In the genomic region with DNA sequence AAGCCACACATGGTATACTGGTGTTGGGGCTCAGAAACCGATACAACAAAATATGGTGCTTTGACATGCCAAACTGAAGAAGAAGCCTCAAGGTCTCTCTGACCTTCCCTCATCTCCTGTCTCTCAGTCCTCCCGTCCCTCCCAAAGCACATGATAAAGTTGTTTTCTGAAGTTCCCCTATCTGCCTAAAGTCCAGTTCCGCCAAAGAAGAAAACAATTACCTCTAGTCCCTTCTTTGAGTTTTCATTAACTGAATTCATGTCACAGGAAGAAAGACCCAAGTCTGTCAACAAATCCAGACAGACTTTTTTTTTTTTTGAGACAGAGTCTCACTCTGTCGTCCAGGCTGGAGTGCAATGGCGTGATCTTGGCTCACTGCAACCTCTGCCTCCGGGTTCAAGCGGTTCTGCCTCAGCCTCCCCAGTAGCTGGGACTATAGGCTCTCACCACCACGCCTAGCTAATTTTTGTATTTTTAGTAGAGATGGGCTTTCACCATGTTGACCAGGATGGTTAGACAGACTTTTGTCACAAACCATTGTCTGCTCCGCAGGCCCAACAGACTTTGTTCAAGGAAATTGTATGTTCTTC, we compare ENCODE assay signal across 31 cellular contexts.
"Had no signal": no experiment of that assay in that cellular context is flagged by ENCODE, and none has a peak within 500 bp of the region (broad histone marks: within the 10 kb centered on the region; RNA-seq: fewer than 3 reads in every experiment).

No MANE protein-coding gene starts in this region.

- H3K4me3 Mint-ChIP-seq: activated CD4-positive, alpha-beta memory T cell treated with anti-CD3 and anti-CD28 coated beads for 36 hours; activated CD4-positive, alpha-beta T cell treated with anti-CD3 and anti-CD28 coated beads for 36 hours; activated naive CD4-positive, alpha-beta T cell treated with anti-CD3 and anti-CD28 coated beads, Interleukin-2, amount 10 ng/mL, durations not matched to agents 7 days and 5 days; activated naive CD8-positive, alpha-beta T cell; activated naive CD8-positive, alpha-beta T cell treated with anti-CD3 and anti-CD28 coated beads, Interleukin-2, amount 50 U/mL, for 24 hours; activated T-cell treated with anti-CD3 and anti-CD28 coated beads, Interleukin-2, amount 50 U/mL, for 4 hours; activated T-helper 1 cell treated with anti-CD3 and anti-CD28 coated beads, Interleukin-12 subunit alpha, Interleukin-12 subunit beta, Interleukin-2, Interleukin-4 antibody, amounts not matched to agents 30 ng/mL and 10 ng/mL and 1 ng/mL, durations not matched to agents 14 hours and 24 hours and 36 hours; brain; T-helper 2 cell treated with Interferon-gamma antibody and Interleukin-4, amounts not matched to agents 5 μg/mL and 100 μg/mL, for 36 hours had no signal

- H3K4me1 Mint-ChIP-seq: activated CD4-positive, alpha-beta T cell treated with anti-CD3 and anti-CD28 coated beads for 36 hours; activated naive CD4-positive, alpha-beta T cell treated with anti-CD3 and anti-CD28 coated beads, Interleukin-2, amount 10 ng/mL, durations not matched to agents 7 days and 5 days; brain had no signal

- H3K4me2 ChIP-seq: KMS-11 had no signal

- H3K4me1 ChIP-seq: SJCRH30 had no signal

- H3K9me3 ChIP-seq: SJCRH30 had no signal

- ATAC-seq: activated CD4-positive, alpha-beta T cell treated with anti-CD3 and anti-CD28 coated beads for 36 hours; activated CD4-positive, CD25-positive, alpha-beta regulatory T cell treated with anti-CD3 and anti-CD28 coated beads, Interleukin-2, amount 50 U/mL, for 24 hours; activated naive CD8-positive, alpha-beta T cell treated with anti-CD3 and anti-CD28 coated beads, Interleukin-2, amount 50 U/mL, for 24 hours; activated T-cell treated with anti-CD3 and anti-CD28 coated beads, Interleukin-2, amount 50 U/mL, for 4 hours; Panc1 had no signal

- DNase-seq: activated CD4-positive, alpha-beta memory T cell treated with anti-CD3 and anti-CD28 coated beads for 36 hours; activated CD4-positive, alpha-beta T cell treated with anti-CD3 and anti-CD28 coated beads for 36 hours; activated CD4-positive, alpha-beta T cell treated with anti-CD3 and anti-CD28 coated beads, Interleukin-2, amount 50 U/mL, for 1 hour; activated CD8-positive, alpha-beta memory T cell treated with anti-CD3 and anti-CD28 coated beads, Interleukin-2, amount 50 U/mL, for 4 hours; activated effector memory CD4-positive, alpha-beta T cell treated with Interleukin-2 at 50 U/mL for 16 hours; activated naive CD4-positive, alpha-beta T cell treated with anti-CD3 and anti-CD28 coated beads, Interleukin-2, amount 10 ng/mL, durations not matched to agents 7 days and 5 days; activated naive CD8-positive, alpha-beta T cell treated with anti-CD3 and anti-CD28 coated beads, Interleukin-2, amount 50 U/mL, for 24 hours; activated T-cell treated with anti-CD3 and anti-CD28 coated beads for 4 hours; activated T-cell treated with anti-CD3 and anti-CD28 coated beads, Interleukin-2, amount 50 U/mL, for 4 hours; anterior cingulate cortex; central memory CD4-positive, alpha-beta T cell; MM.1S; MV-4-11; NCI-H1092; NCI-H1436 treated with DMSO at 0.1 percent for 48 hours; NCI-H1694 treated with DMSO at 0.1 percent for 48 hours; NCI-H2029; NCI-H345; NCI-H524 treated with DMSO at 0.1 percent for 48 hours; SHP77; SJCRH30 had no signal

- H3K36me3 ChIP-seq: SJCRH30 had no signal

- H3K27ac Mint-ChIP-seq: activated CD4-positive, alpha-beta memory T cell treated with anti-CD3 and anti-CD28 coated beads for 36 hours; activated CD4-positive, alpha-beta T cell treated with anti-CD3 and anti-CD28 coated beads for 36 hours; activated naive CD4-positive, alpha-beta T cell treated with anti-CD3 and anti-CD28 coated beads, Interleukin-2, amount 10 ng/mL, durations not matched to agents 7 days and 5 days; activated naive CD8-positive, alpha-beta T cell; activated naive CD8-positive, alpha-beta T cell treated with anti-CD3 and anti-CD28 coated beads, Interleukin-2, amount 50 U/mL, for 24 hours; activated T-helper 1 cell treated with anti-CD3 and anti-CD28 coated beads, Interleukin-12 subunit alpha, Interleukin-12 subunit beta, Interleukin-2, Interleukin-4 antibody, amounts not matched to agents 30 ng/mL and 10 ng/mL and 1 ng/mL, durations not matched to agents 14 hours and 24 hours and 36 hours; brain; T-helper 2 cell treated with Interferon-gamma antibody and Interleukin-4, amounts not matched to agents 5 μg/mL and 100 μg/mL, for 36 hours had no signal

- H3K4me3 ChIP-seq: SJCRH30, SK-N-MC had no signal

- FAIRE-seq: bronchial epithelial cell, TTC549 had no signal

- H3K27ac ChIP-seq: KMS-11, SJCRH30, SK-N-MC had no signal

- H3K9ac ChIP-seq: KMS-11 had no signal

- H3K9me3 Mint-ChIP-seq: activated naive CD4-positive, alpha-beta T cell treated with anti-CD3 and anti-CD28 coated beads, Interleukin-2, amount 10 ng/mL, durations not matched to agents 7 days and 5 days; activated T-helper 1 cell treated with anti-CD3 and anti-CD28 coated beads, Interleukin-12 subunit alpha, Interleukin-12 subunit beta, Interleukin-2, Interleukin-4 antibody, amounts not matched to agents 30 ng/mL and 10 ng/mL and 1 ng/mL, durations not matched to agents 14 hours and 24 hours and 36 hours had no signal

- H3K27me3 Mint-ChIP-seq: activated CD4-positive, alpha-beta memory T cell treated with anti-CD3 and anti-CD28 coated beads for 36 hours; activated CD4-positive, alpha-beta T cell treated with anti-CD3 and anti-CD28 coated beads for 36 hours; activated naive CD8-positive, alpha-beta T cell; activated naive CD8-positive, alpha-beta T cell treated with anti-CD3 and anti-CD28 coated beads, Interleukin-2, amount 50 U/mL, for 24 hours; brain had no signal

- H3K27me3 ChIP-seq: SJCRH30 had no signal
